9 cellular contexts compared by ENCODE assay signal in the genomic region with DNA sequence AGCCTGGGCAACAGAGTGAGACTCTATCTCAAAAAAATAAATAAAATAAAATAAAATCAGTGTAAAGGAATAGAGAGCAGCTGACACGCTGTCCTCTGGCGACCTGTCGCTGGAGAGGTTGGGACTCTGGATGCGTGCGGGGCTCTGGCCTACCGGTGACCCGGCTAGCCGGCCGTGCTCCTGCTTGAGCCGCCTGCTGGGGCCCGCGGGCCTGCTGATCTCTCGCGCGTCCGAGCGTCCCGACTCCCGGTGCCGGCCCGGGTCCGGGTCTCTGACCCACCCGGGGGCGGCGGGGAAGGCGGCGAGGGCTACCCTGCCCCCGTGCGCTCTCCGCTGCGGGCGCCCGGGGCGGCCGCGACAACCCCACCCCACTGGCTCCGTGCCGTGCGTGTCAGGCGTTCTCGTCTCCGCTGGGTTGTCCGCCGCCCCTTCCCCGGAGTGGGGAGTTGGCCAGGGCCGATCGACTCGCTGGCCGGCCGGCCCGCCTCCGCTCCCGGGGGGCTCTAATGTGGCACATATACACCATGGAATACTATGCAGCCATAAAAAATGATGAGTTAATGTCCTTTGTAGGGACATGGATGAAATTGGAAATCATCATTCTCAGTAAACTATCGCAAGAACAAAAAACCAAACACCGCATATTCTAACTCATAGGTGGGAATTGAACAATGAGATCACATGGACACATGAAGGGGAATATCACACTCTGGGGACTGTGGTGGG. TPM values are rescaled to one million over a fixed set of nuclear protein-coding genes. Genes with fewer than 3 reads are reported as not detected.
A peak's percentile ranks its signal among the peaks of the same experiment; 100 is the strongest.
DNase-seq lines count a peak whose midpoint lies in the region; FAIRE-seq and TF ChIP-seq lines count a peak whose summit lies in the region.
"Not testable (repeated sequence)": the region's sequence is repeated elsewhere in the genome, so short reads cannot be mapped to it uniquely, and the experiment has no call there.
"Had no signal": no experiment of that assay in that cellular context is flagged by ENCODE, and none has a peak within 500 bp of the region (broad histone marks: within the 10 kb centered on the region; RNA-seq: fewer than 3 reads in every experiment).

No MANE protein-coding gene starts in this region.

- H3K9me3 ChIP-seq in keratinocyte (ENCODE audit: control insufficient read depth, low read depth, low read length); small intestine (ENCODE audit: control insufficient read depth, low read depth): not testable (repeated sequence)

- peaks cover 3 to 12% of the 10 kb centered on the region in 2 experiments for H3K36me3 ChIP-seq in keratinocyte (ENCODE audit: control insufficient read depth in 2 of 2, extremely low read depth in 1 of 2, insufficient read depth in 2 of 2, low read length in 2 of 2)
- H3K36me3 ChIP-seq in small intestine (ENCODE audit: control insufficient read depth in 2 of 2, insufficient read depth in 2 of 2, low read length in 2 of 2): not testable (repeated sequence)

- H3K4me1 ChIP-seq in keratinocyte (ENCODE audit: control insufficient read depth, extremely low read depth, insufficient read depth, low read length): peaks cover 32% of the 10 kb centered on the region
- not testable (repeated sequence) for H3K4me1 ChIP-seq in small intestine (ENCODE audit: control insufficient read depth in 2 of 2, insufficient read depth in 1 of 2, low read depth in 1 of 2, low read length in 1 of 2)

- peaks cover 85% of the 10 kb centered on the region for H3K36me3 Mint-ChIP-seq in activated T-cell treated with anti-CD3 and anti-CD28 coated beads, Interleukin-2, amount 50 U/mL, for 24 hours (ENCODE audit: low read depth)
- H3K36me3 Mint-ChIP-seq in activated naive CD8-positive, alpha-beta T cell treated with anti-CD3 and anti-CD28 coated beads for 36 hours: peaks cover 66% of the 10 kb centered on the region

- H2AFZ ChIP-seq in keratinocyte (ENCODE audit: control insufficient read depth, low read length): not testable (repeated sequence)

- not testable (repeated sequence) for H3K27me3 ChIP-seq in keratinocyte (ENCODE audit: control insufficient read depth, extremely low read depth, insufficient read depth, low read length); small intestine (ENCODE audit: control insufficient read depth in 2 of 2, insufficient read depth in 2 of 2, low read length in 2 of 2)

- not testable (repeated sequence) for H3K9ac ChIP-seq in keratinocyte (ENCODE audit: control insufficient read depth, extremely low read depth, insufficient read depth, low read length)

- H3K79me2 ChIP-seq in keratinocyte (ENCODE audit: control insufficient read depth, insufficient read depth, low read length): peaks cover 10% of the 10 kb centered on the region

- H4K20me1 ChIP-seq in keratinocyte (ENCODE audit: control insufficient read depth, extremely low read depth, insufficient read depth, low read length): not testable (repeated sequence)

- not testable (repeated sequence) for H3K4me3 Mint-ChIP-seq in activated T-cell treated with anti-CD3 and anti-CD28 coated beads, Interleukin-2, amount 50 U/mL, for 24 hours; activated naive CD8-positive, alpha-beta T cell treated with anti-CD3 and anti-CD28 coated beads for 36 hours

- TF ChIP-seq CTCF in VCaP (conservative IDR thresholded peaks at IDR 0.05); keratinocyte (optimal IDR thresholded peaks at IDR 0.05 in 1 of 3, IDR thresholded peaks at IDR 0.05 in 1 of 3, conservative IDR thresholded peaks at IDR 0.05 in 1 of 3; ENCODE audit: extremely low read depth in 1 of 3, insufficient read depth in 2 of 3, low read length in 3 of 3): not testable (repeated sequence)

- not testable (repeated sequence) for H3K27me3 Mint-ChIP-seq in activated T-cell treated with anti-CD3 and anti-CD28 coated beads, Interleukin-2, amount 50 U/mL, for 24 hours; activated naive CD8-positive, alpha-beta T cell treated with anti-CD3 and anti-CD28 coated beads for 36 hours

- H3K4me3 ChIP-seq in keratinocyte (ENCODE audit: control insufficient read depth in 2 of 3, extremely low read depth in 1 of 3, insufficient read depth in 2 of 3, low read depth in 1 of 3, low read length in 3 of 3); small intestine (ENCODE audit: low read depth in 1 of 2, low read length in 2 of 2): not testable (repeated sequence)

- H3K9me1 ChIP-seq in keratinocyte (ENCODE audit: control insufficient read depth, extremely low read depth, insufficient read depth, low read length): not testable (repeated sequence)

- H3K27ac Mint-ChIP-seq in activated T-cell treated with anti-CD3 and anti-CD28 coated beads, Interleukin-2, amount 50 U/mL, for 24 hours: peak overlapping the region; percentile 97
- peak overlapping the region; percentile 100 for H3K27ac Mint-ChIP-seq in activated naive CD8-positive, alpha-beta T cell treated with anti-CD3 and anti-CD28 coated beads for 36 hours

- peak; percentile 97 for FAIRE-seq in A204.1 (lab: Jason Lieb, UNC)
- FAIRE-seq in GM19239 (lab: Jason Lieb, UNC): peak; percentile 99
- peak; percentile 99 for FAIRE-seq in keratinocyte (lab: Jason Lieb, UNC)
- FAIRE-seq in small intestine (lab: Jason Lieb, UNC): peak; percentile 88

- not testable (repeated sequence) for H3K4me2 ChIP-seq in keratinocyte (ENCODE audit: control insufficient read depth, extremely low read depth, insufficient read depth, low read depth, low read length)

- DNase-seq in GM19239 (ENCODE audit: insufficient read length, low spot score); activated T-cell treated with anti-CD3 and anti-CD28 coated beads, Interleukin-2, amount 50 U/mL, for 24 hours; activated naive CD8-positive, alpha-beta T cell treated with anti-CD3 and anti-CD28 coated beads for 36 hours; keratinocyte (ENCODE audit: low read depth, low spot score); small intestine: not testable (repeated sequence)
- peak; percentile 17 for DNase-seq in dermis blood vessel endothelial cell

- H3K27ac ChIP-seq in VCaP: peak overlapping the region; percentile 81
- H3K27ac ChIP-seq in keratinocyte (ENCODE audit: control insufficient read depth, insufficient read depth, low read length); small intestine (ENCODE audit: low read depth in 1 of 2, low read length in 1 of 2): not testable (repeated sequence)

- WGBS in small intestine, 3 donors: 92 to 97% (median 96%) methylated on average over 45 to 55 of the region's 55 CpGs

- H3K4me1 Mint-ChIP-seq in activated T-cell treated with anti-CD3 and anti-CD28 coated beads, Interleukin-2, amount 50 U/mL, for 24 hours (ENCODE audit: low read depth): peaks cover 70% of the 10 kb centered on the region
- H3K4me1 Mint-ChIP-seq in activated naive CD8-positive, alpha-beta T cell treated with anti-CD3 and anti-CD28 coated beads for 36 hours: peaks cover 59% of the 10 kb centered on the region

- H3K9me3 Mint-ChIP-seq in activated T-cell treated with anti-CD3 and anti-CD28 coated beads, Interleukin-2, amount 50 U/mL, for 24 hours; activated naive CD8-positive, alpha-beta T cell treated with anti-CD3 and anti-CD28 coated beads for 36 hours: not testable (repeated sequence)

- dilution Hi-C loops in keratinocyte (cut with MboI; ENCODE audit: extremely low pct_ligation_motif_present, low sequenced_read_pairs): not testable (repeated sequence)

RNA-seq across cellular contexts. Expression of a gene that starts 3.7 kb away (rescaled TPM):
- 10 to 100 TPM; 83.4 to 87.3 TPM for total RNA-seq in activated naive CD8-positive, alpha-beta T cell treated with anti-CD3 and anti-CD28 coated beads for 36 hours
- total RNA-seq in dermis blood vessel endothelial cell: 64.2 and 66.4 TPM in 2 replicates
- polyA plus RNA-seq in keratinocyte: 31.9 to 50.8 TPM (median 41.0 TPM) in 3 replicates
- polyA plus RNA-seq in keratinocyte (2011; ENCODE audit: low read depth): 8.3 TPM
- polyA plus RNA-seq in keratinocyte (2011; cell fraction: cytosol; rRNA removed): 33.8 and 44.4 TPM in 2 replicates
- 33.9 and 36.9 TPM in 2 replicates for polyA plus RNA-seq in keratinocyte (2011; cell fraction: nucleus; rRNA removed)
- polyA plus RNA-seq in keratinocyte (2012; ENCODE audit: low replicate concordance): 27.1 and 34.3 TPM in 2 replicates
- polyA minus RNA-seq in keratinocyte: 13.9 to 24.3 TPM (median 14.1 TPM) in 3 replicates
- polyA minus RNA-seq in keratinocyte (2011; cell fraction: cytosol; rRNA and poly(A)+ RNA removed): 12.5 TPM
- polyA minus RNA-seq in keratinocyte (2011; cell fraction: nucleus; rRNA and poly(A)+ RNA removed): 5.0 and 7.5 TPM in 2 replicates
- 10 to 100 TPM; 53.5 to 65.9 (median 60.0) TPM for polyA plus RNA-seq in small intestine

RNA-seq across cellular contexts. Expression of a gene that starts 22.6 kb away (rescaled TPM):
- 10 to 100 TPM; 55.0 to 60.7 TPM for total RNA-seq in activated naive CD8-positive, alpha-beta T cell treated with anti-CD3 and anti-CD28 coated beads for 36 hours
- total RNA-seq in dermis blood vessel endothelial cell: 9.0 and 15.9 TPM in 2 replicates
- 24.4 to 36.8 TPM (median 25.3 TPM) in 3 replicates for polyA plus RNA-seq in keratinocyte
- polyA plus RNA-seq in keratinocyte (2011; ENCODE audit: low read depth): 14.9 TPM
- 25.5 and 33.8 TPM in 2 replicates for polyA plus RNA-seq in keratinocyte (2011; cell fraction: cytosol; rRNA removed)
- 39.2 and 55.4 TPM in 2 replicates for polyA plus RNA-seq in keratinocyte (2011; cell fraction: nucleus; rRNA removed)
- 14.4 and 18.8 TPM in 2 replicates for polyA plus RNA-seq in keratinocyte (2012; ENCODE audit: low replicate concordance)
- polyA minus RNA-seq in keratinocyte: 39.2 to 83.6 TPM (median 39.8 TPM) in 3 replicates
- polyA minus RNA-seq in keratinocyte (2011; cell fraction: cytosol; rRNA and poly(A)+ RNA removed): 18.8 TPM
- 12.7 and 19.4 TPM in 2 replicates for polyA minus RNA-seq in keratinocyte (2011; cell fraction: nucleus; rRNA and poly(A)+ RNA removed)
- polyA plus RNA-seq in small intestine: 10 to 100 TPM; 13.4 to 18.6 (median 15.9) TPM

RNA-seq across cellular contexts. Expression of a gene that starts 25.5 kb away (rescaled TPM):
- 1 to 10 TPM; 1.6 to 2.2 TPM for total RNA-seq in activated naive CD8-positive, alpha-beta T cell treated with anti-CD3 and anti-CD28 coated beads for 36 hours
- total RNA-seq in dermis blood vessel endothelial cell: 0.19 TPM in 1 of 2 replicates, not detected in the other
- polyA plus RNA-seq in keratinocyte: 0.12 to 0.45 TPM (median 0.23 TPM) in 3 replicates
- polyA plus RNA-seq in keratinocyte (2011; ENCODE audit: low read depth): 0.50 TPM
- polyA plus RNA-seq in keratinocyte (2011; cell fraction: cytosol; rRNA removed): 0.25 TPM in 1 of 2 replicates, not detected in the other
- 0.25 and 1.00 TPM in 2 replicates for polyA plus RNA-seq in keratinocyte (2011; cell fraction: nucleus; rRNA removed)
- polyA plus RNA-seq in keratinocyte (2012; ENCODE audit: low replicate concordance): 0.69 TPM in 1 of 2 replicates, not detected in the other
- 0.61 TPM in 1 of 3 replicates, not detected in the others for polyA minus RNA-seq in keratinocyte
- polyA minus RNA-seq in keratinocyte (2011; cell fraction: cytosol; rRNA and poly(A)+ RNA removed): not detected
- polyA minus RNA-seq in keratinocyte (2011; cell fraction: nucleus; rRNA and poly(A)+ RNA removed): 0.63 TPM in 1 of 2 replicates, not detected in the other
- under 1 TPM in 1 of 3 donors, not detected in 2; 0.48 TPM for polyA plus RNA-seq in small intestine
- total RNA-seq: G401 had no signal

RNA-seq across cellular contexts. Expression of a gene that starts 31.3 kb away (rescaled TPM):
- 1 to 10 TPM; 4.4 to 4.9 TPM for total RNA-seq in activated naive CD8-positive, alpha-beta T cell treated with anti-CD3 and anti-CD28 coated beads for 36 hours
- 0.19 and 0.68 TPM in 2 replicates for total RNA-seq in dermis blood vessel endothelial cell
- polyA plus RNA-seq in keratinocyte (0.78 to 2.2 TPM (median 1.00 TPM) in 3 replicates), small intestine (1 to 10 TPM; 3.0 to 8.7 (median 4.6) TPM)
- polyA plus RNA-seq in keratinocyte (2011; ENCODE audit: low read depth): 1.5 TPM
- polyA plus RNA-seq in keratinocyte (2011; cell fraction: cytosol; rRNA removed): 0.11 and 0.17 TPM in 2 replicates
- polyA plus RNA-seq in keratinocyte (2011; cell fraction: nucleus; rRNA removed): 9.0 and 13.1 TPM in 2 replicates
- 1.2 and 12.1 TPM in 2 replicates for polyA plus RNA-seq in keratinocyte (2012; ENCODE audit: low replicate concordance)
- 0.23 to 0.43 TPM (median 0.42 TPM) in 3 replicates for polyA minus RNA-seq in keratinocyte
- polyA minus RNA-seq in keratinocyte (2011; cell fraction: cytosol; rRNA and poly(A)+ RNA removed): not detected
- polyA minus RNA-seq in keratinocyte (2011; cell fraction: nucleus; rRNA and poly(A)+ RNA removed): 1.9 and 2.0 TPM in 2 replicates
